In the genomic region with DNA sequence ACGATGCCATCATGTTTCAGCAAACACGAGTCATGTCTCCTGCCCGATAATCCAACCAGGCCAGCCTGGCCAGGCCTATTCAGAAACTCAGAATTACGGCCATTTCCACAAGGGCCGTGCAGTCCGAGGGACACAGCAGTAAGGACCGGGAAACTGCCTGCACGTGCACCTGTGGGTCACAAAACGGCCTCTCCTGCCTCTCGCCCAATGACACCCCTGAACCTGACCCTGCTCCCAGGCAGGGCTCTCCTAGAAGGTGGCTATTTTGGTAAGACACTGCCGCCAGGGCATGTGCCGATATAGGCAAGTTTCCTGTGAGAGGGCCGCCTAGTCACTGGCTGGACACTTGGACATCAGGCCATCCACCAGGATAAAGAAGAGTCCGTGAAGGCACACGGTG, we compare ENCODE assay signal across 1 cellular context.
TF ChIP-seq lines count a peak whose summit lies in the region.

No MANE protein-coding gene starts in this region.

TF ChIP-seq in WTC11, 78 proteins besides CTCF, POLR2A, EP300 and RAD21 (continued from another document):
- TF ChIP-seq, protein P1, sequence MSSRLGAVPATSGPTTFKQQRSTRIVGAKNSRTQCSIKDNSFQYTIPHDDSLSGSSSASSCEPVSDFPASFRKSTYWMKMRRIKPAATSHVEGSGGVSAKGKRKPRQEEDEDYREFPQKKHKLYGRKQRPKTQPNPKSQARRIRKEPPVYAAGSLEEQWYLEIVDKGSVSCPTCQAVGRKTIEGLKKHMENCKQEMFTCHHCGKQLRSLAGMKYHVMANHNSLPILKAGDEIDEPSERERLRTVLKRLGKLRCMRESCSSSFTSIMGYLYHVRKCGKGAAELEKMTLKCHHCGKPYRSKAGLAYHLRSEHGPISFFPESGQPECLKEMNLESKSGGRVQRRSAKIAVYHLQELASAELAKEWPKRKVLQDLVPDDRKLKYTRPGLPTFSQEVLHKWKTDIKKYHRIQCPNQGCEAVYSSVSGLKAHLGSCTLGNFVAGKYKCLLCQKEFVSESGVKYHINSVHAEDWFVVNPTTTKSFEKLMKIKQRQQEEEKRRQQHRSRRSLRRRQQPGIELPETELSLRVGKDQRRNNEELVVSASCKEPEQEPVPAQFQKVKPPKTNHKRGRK (CRISPR knock-in tag; IDR thresholded peaks at IDR 0.05; ENCODE audit: borderline replicate concordance): no peak
- TF ChIP-seq, protein P2, sequence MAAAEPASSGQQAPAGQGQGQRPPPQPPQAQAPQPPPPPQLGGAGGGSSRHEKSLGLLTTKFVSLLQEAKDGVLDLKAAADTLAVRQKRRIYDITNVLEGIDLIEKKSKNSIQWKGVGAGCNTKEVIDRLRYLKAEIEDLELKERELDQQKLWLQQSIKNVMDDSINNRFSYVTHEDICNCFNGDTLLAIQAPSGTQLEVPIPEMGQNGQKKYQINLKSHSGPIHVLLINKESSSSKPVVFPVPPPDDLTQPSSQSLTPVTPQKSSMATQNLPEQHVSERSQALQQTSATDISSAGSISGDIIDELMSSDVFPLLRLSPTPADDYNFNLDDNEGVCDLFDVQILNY (CRISPR knock-in tag; IDR thresholded peaks at IDR 0.05): no peak
- TF ChIP-seq MYBL2 (CRISPR knock-in tag; IDR thresholded peaks at IDR 0.05): no peak
- TF ChIP-seq PRRX2 (CRISPR knock-in tag; IDR thresholded peaks at IDR 0.05): no peak
- TF ChIP-seq ESRRA (CRISPR knock-in tag; IDR thresholded peaks at IDR 0.05; ENCODE audit: borderline replicate concordance): no peak
- no peak for TF ChIP-seq JUN (CRISPR knock-in tag; IDR thresholded peaks at IDR 0.05)
- TF ChIP-seq TEAD4 (CRISPR knock-in tag; IDR thresholded peaks at IDR 0.05): no peak
- TF ChIP-seq NFYB (CRISPR knock-in tag; conservative IDR thresholded peaks at IDR 0.05; ENCODE audit: low read depth): no peak
- TF ChIP-seq, protein P3, sequence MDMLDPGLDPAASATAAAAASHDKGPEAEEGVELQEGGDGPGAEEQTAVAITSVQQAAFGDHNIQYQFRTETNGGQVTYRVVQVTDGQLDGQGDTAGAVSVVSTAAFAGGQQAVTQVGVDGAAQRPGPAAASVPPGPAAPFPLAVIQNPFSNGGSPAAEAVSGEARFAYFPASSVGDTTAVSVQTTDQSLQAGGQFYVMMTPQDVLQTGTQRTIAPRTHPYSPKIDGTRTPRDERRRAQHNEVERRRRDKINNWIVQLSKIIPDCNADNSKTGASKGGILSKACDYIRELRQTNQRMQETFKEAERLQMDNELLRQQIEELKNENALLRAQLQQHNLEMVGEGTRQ (CRISPR knock-in tag; IDR thresholded peaks at IDR 0.05): no peak
- TF ChIP-seq, protein P4, sequence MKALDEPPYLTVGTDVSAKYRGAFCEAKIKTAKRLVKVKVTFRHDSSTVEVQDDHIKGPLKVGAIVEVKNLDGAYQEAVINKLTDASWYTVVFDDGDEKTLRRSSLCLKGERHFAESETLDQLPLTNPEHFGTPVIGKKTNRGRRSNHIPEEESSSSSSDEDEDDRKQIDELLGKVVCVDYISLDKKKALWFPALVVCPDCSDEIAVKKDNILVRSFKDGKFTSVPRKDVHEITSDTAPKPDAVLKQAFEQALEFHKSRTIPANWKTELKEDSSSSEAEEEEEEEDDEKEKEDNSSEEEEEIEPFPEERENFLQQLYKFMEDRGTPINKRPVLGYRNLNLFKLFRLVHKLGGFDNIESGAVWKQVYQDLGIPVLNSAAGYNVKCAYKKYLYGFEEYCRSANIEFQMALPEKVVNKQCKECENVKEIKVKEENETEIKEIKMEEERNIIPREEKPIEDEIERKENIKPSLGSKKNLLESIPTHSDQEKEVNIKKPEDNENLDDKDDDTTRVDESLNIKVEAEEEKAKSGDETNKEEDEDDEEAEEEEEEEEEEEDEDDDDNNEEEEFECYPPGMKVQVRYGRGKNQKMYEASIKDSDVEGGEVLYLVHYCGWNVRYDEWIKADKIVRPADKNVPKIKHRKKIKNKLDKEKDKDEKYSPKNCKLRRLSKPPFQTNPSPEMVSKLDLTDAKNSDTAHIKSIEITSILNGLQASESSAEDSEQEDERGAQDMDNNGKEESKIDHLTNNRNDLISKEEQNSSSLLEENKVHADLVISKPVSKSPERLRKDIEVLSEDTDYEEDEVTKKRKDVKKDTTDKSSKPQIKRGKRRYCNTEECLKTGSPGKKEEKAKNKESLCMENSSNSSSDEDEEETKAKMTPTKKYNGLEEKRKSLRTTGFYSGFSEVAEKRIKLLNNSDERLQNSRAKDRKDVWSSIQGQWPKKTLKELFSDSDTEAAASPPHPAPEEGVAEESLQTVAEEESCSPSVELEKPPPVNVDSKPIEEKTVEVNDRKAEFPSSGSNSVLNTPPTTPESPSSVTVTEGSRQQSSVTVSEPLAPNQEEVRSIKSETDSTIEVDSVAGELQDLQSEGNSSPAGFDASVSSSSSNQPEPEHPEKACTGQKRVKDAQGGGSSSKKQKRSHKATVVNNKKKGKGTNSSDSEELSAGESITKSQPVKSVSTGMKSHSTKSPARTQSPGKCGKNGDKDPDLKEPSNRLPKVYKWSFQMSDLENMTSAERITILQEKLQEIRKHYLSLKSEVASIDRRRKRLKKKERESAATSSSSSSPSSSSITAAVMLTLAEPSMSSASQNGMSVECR (CRISPR knock-in tag; IDR thresholded peaks at IDR 0.05; ENCODE audit: borderline replicate concordance): no peak
